In the genomic region with DNA sequence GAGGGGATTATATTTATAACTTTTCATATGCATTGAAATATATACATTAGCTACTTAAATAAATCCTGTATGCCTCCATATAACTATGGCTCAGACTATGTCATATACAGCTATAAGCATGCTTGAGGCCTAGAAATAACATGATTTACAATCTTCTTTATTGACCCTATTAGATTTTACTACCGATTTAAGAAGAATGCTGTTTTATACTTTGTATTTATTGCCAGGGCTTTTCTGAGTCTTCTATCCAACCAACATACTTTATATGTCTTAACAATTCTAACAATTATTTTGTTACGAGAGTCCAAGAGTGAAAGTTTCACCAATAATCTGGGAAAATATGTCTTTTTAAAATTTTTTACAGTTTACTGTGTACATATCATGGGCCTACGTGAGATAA, we compare ENCODE assay signal across 21 cellular contexts.
DNase-seq lines count a peak whose midpoint lies in the region; TF ChIP-seq lines count a peak whose summit lies in the region.
"Had no signal": no experiment of that assay in that cellular context is flagged by ENCODE, and none has a peak within 500 bp of the region (broad histone marks: within the 10 kb centered on the region; RNA-seq: fewer than 3 reads in every experiment).

No MANE protein-coding gene starts in this region.

- H3K4me1 Mint-ChIP-seq in HFFc6 (ENCODE audit: low read depth) (peaks cover 11% of the 10 kb centered on the region), mesothelial cell of epicardium (peaks cover 33% of the 10 kb centered on the region)
- H3K4me1 Mint-ChIP-seq: CD4-positive, CD25-positive, alpha-beta regulatory T cell had no signal

- H3K4me3 Mint-ChIP-seq in HFFc6 = 0 out of 2 replicates have a peak overlapping the region, but pooled peaks have one; percentile 12
- no peak overlapping the region for H3K4me3 Mint-ChIP-seq in mesothelial cell of epicardium
- H3K4me3 Mint-ChIP-seq: CD4-positive, CD25-positive, alpha-beta regulatory T cell had no signal

- H3K4me3 ChIP-seq in uterus = no peak overlapping the region
- H3K4me3 ChIP-seq: GM23248, PC-9, SJCRH30 had no signal

- H3K27me3 Mint-ChIP-seq in HFFc6 (ENCODE audit: insufficient read depth) = no peaks in the 10 kb centered on the region
- H3K27me3 Mint-ChIP-seq in mesothelial cell of epicardium (ENCODE audit: low read depth) = no peaks in the 10 kb centered on the region
- H3K27me3 Mint-ChIP-seq: CD4-positive, CD25-positive, alpha-beta regulatory T cell had no signal

- H3K9me3 Mint-ChIP-seq in HFFc6 = no peaks in the 10 kb centered on the region
- H3K9me3 Mint-ChIP-seq in mesothelial cell of epicardium = no peaks in the 10 kb centered on the region

- H3K36me3 Mint-ChIP-seq in HFFc6 (ENCODE audit: low read depth) (no peaks in the 10 kb centered on the region), mesothelial cell of epicardium (peaks cover 3% of the 10 kb centered on the region)
- H3K36me3 Mint-ChIP-seq: CD4-positive, CD25-positive, alpha-beta regulatory T cell had no signal

- H3K27ac Mint-ChIP-seq in HFFc6 (no peak overlapping the region), mesothelial cell of epicardium (peak overlapping the region; percentile 54)
- H3K27ac Mint-ChIP-seq: CD4-positive, CD25-positive, alpha-beta regulatory T cell had no signal

- DNase-seq in HFFc6 (no peak), caudate nucleus (lab: John Stamatoyannopoulos, UW) (no peak), mesothelial cell of epicardium (ENCODE audit: low spot score in 2 of 2, unreplicated experiment in 2 of 2) (no peak), uterus (no peak), NCI-H1694 (lab: John Stamatoyannopoulos, UW) (no peak), OCI-M1 (lab: John Stamatoyannopoulos, UW) (no peak), UCSD-AML1 (lab: John Stamatoyannopoulos, UW; ENCODE audit: unreplicated experiment) (no peak)
- DNase-seq: CD4-positive, CD25-positive, alpha-beta regulatory T cell; DMS153; DND-41; GM23248; H7; KBM-7; MM.1S; NCI-H2029 treated with DMSO at 0.1 percent for 48 hours; NCI-H446 treated with DMSO at 0.1 percent for 48 hours; NCI-H526; NCI-H82; NK-92 treated with Interleukin-12 subunit alpha and Interleukin-12 subunit beta, amount 100 ng/mL, for 24 hours; PC-9; SJCRH30 had no signal

- intact Hi-C loops in uterus (cut with DNase I; ENCODE audit: low total_unique reads) = no loop called here

- H3K9me3 ChIP-seq in uterus = no peaks in the 10 kb centered on the region
- H3K9me3 ChIP-seq: SJCRH30 had no signal

- H3K36me3 ChIP-seq in uterus = no peaks in the 10 kb centered on the region
- H3K36me3 ChIP-seq: SJCRH30 had no signal

- no peaks in the 10 kb centered on the region for H3K4me1 ChIP-seq in uterus
- H3K4me1 ChIP-seq: SJCRH30 had no signal

- no peaks in the 10 kb centered on the region for H3K27me3 ChIP-seq in uterus
- H3K27me3 ChIP-seq: SJCRH30 had no signal

- no peak for TF ChIP-seq POLR2A in uterus (IDR thresholded peaks at IDR 0.05)

- H3K27ac ChIP-seq in caudate nucleus (ENCODE audit: low read depth, low read length) = peak overlapping the region; percentile 79
- H3K27ac ChIP-seq in uterus = peak overlapping the region; percentile 42 to 85
- H3K27ac ChIP-seq: GM23248, PC-9, SJCRH30 had no signal

- no peak for TF ChIP-seq CTCF in HFFc6 (IDR thresholded peaks at IDR 0.05)
- TF ChIP-seq CTCF in mesothelial cell of epicardium (IDR thresholded peaks at IDR 0.05; ENCODE audit: unreplicated experiment) = no peak
- TF ChIP-seq CTCF in uterus (IDR thresholded peaks at IDR 0.05) = no peak
